Comparison of ENCODE assay signal across 21 cellular contexts in genomic region chr1:87530042-87530441, GRCh38.
DNase-seq lines count a peak whose midpoint lies in the region; ATAC-seq and TF ChIP-seq lines count a peak whose summit lies in the region.
"Had no signal": no experiment of that assay in that cellular context is flagged by ENCODE, and none has a peak within 500 bp of the region (broad histone marks: within the 10 kb centered on the region; RNA-seq: fewer than 3 reads in every experiment).

No MANE protein-coding gene starts in this region.

- no peaks in the 10 kb centered on the region for H3K36me3 Mint-ChIP-seq in MCF 10A (ENCODE audit: insufficient read depth, unreplicated experiment)
- H3K36me3 Mint-ChIP-seq: CD4-positive, CD25-positive, alpha-beta regulatory T cell; CD8-positive, alpha-beta T cell had no signal

- TF ChIP-seq POLR2A in erythroblast (IDR thresholded peaks at IDR 0.05; ENCODE audit: low read length), result no peak

- no peaks in the 10 kb centered on the region for H3K27me3 ChIP-seq in smooth muscle cell (ENCODE audit: low read depth)
- H3K27me3 ChIP-seq: BLaER1 had no signal

- peak; percentile 28 for DNase-seq in DMS53 (lab: John Stamatoyannopoulos, UW)
- DNase-seq in DMS53 treated with DMSO at 0.1 percent for 48 hours (lab: John Stamatoyannopoulos, UW; ENCODE audit: unreplicated experiment), result no peak
- DNase-seq in smooth muscle cell (lab: John Stamatoyannopoulos, UW; ENCODE audit: unreplicated experiment), result no peak
- DNase-seq in HEK293T (ENCODE audit: extremely low spot score), result no peak
- DNase-seq in MCF 10A (ENCODE audit: unreplicated experiment), result no peak
- DNase-seq in erythroblast (lab: John Stamatoyannopoulos, UW), result no peak
- DNase-seq: Caco-2; CD4-positive, CD25-positive, alpha-beta regulatory T cell; CD8-positive, alpha-beta T cell; DMS153; DMS79 treated with DMSO at 0.1 percent for 48 hours; GF-D8; GM23248; H9; HFFc6 had no signal

- no peak overlapping the region for H3K4me3 ChIP-seq in smooth muscle cell
- H3K4me3 ChIP-seq: BLaER1, GM23248 had no signal

- intact Hi-C loops in MCF 10A (cut with micrococcal nuclease), result no loop called here

- WGBS in smooth muscle cell (ENCODE audit: low lambda C conversion rate), result 88% methylated on average over 5 of the region's 5 CpGs

- H3K9ac ChIP-seq in smooth muscle cell (ENCODE audit: low read depth), result no peak overlapping the region
- H3K9ac ChIP-seq: BLaER1, GM23248 had no signal

- no peaks in the 10 kb centered on the region for H3K36me3 ChIP-seq in smooth muscle cell (ENCODE audit: low read depth)
- H3K36me3 ChIP-seq: BLaER1 had no signal

- H3K9me3 Mint-ChIP-seq in MCF 10A (ENCODE audit: unreplicated experiment), result no peaks in the 10 kb centered on the region
- H3K9me3 Mint-ChIP-seq: CD8-positive, alpha-beta T cell had no signal

- H3K4me2 ChIP-seq in smooth muscle cell, result no peak overlapping the region
- H3K4me2 ChIP-seq: BLaER1 had no signal

- no peaks in the 10 kb centered on the region for H3K4me1 Mint-ChIP-seq in MCF 10A (ENCODE audit: insufficient read depth, unreplicated experiment)
- H3K4me1 Mint-ChIP-seq: B cell; CD4-positive, CD25-positive, alpha-beta regulatory T cell had no signal

- peak overlapping the region; percentile 52 for H2AFZ ChIP-seq in smooth muscle cell (ENCODE audit: low read depth)
- H2AFZ ChIP-seq: GM23248 had no signal

- no peaks in the 10 kb centered on the region for H3K4me1 ChIP-seq in smooth muscle cell (ENCODE audit: low read depth)
- H3K4me1 ChIP-seq: BLaER1, Caco-2 had no signal

- peak; percentile 74 for ATAC-seq in esophagus mucosa
- ATAC-seq: CD8-positive, alpha-beta T cell; HCT116 had no signal

- CTCF ChIA-PET in HEK293T (lab: Yijun Ruan, JAX), result no interaction called here
- CTCF ChIA-PET in MCF 10A (lab: Yijun Ruan, JAX), result interaction anchor here (0.7 kb wide), 1 partner anchor 204 kb away, joined by 3 read pairs; no protein-coding TSS in a partner anchor

- no peak overlapping the region for H3K27ac Mint-ChIP-seq in MCF 10A (ENCODE audit: low read depth, unreplicated experiment)
- H3K27ac Mint-ChIP-seq: B cell; CD4-positive, CD25-positive, alpha-beta regulatory T cell; CD8-positive, alpha-beta T cell; H9; HFFc6 had no signal

- H3K4me3 Mint-ChIP-seq in MCF 10A (ENCODE audit: unreplicated experiment), result no peak overlapping the region
- H3K4me3 Mint-ChIP-seq: B cell; CD4-positive, CD25-positive, alpha-beta regulatory T cell; CD8-positive, alpha-beta T cell; H9; HFFc6 had no signal

- no peaks in the 10 kb centered on the region for H4K20me1 ChIP-seq in smooth muscle cell (ENCODE audit: low read depth)
- H4K20me1 ChIP-seq: BLaER1 had no signal

- no TSS peak for BruUV-seq in MCF 10A (replicated peaks; lab: Mats Ljungman, UMichigan)

- POLR2A ChIA-PET in HEK293T (lab: Yijun Ruan, JAX), result no interaction called here
- POLR2A ChIA-PET in MCF 10A (lab: Yijun Ruan, JAX), result interaction anchor here (0.6 kb wide), 1 partner anchor 537 kb away, joined by 3 read pairs; no protein-coding TSS in a partner anchor

- no peak overlapping the region for H3K27ac ChIP-seq in smooth muscle cell (ENCODE audit: low read depth)
- H3K27ac ChIP-seq: 22Rv1, BLaER1, C4-2B, GM23248 had no signal

- H3F3A ChIP-seq in smooth muscle cell (ENCODE audit: low read depth), result no peaks in the 10 kb centered on the region

- no peaks in the 10 kb centered on the region for H3K9me3 ChIP-seq in smooth muscle cell (replicated peaks; ENCODE audit: low read depth)
- H3K9me3 ChIP-seq: BLaER1, Caco-2 had no signal

- no peaks in the 10 kb centered on the region for H3K27me3 Mint-ChIP-seq in MCF 10A (ENCODE audit: insufficient read depth, unreplicated experiment)
- H3K27me3 Mint-ChIP-seq: B cell; CD4-positive, CD25-positive, alpha-beta regulatory T cell had no signal

- TF ChIP-seq CTCF in smooth muscle cell (IDR thresholded peaks at IDR 0.05; ENCODE audit: borderline replicate concordance, insufficient read depth, poor library complexity, severe bottlenecking), result no peak
- no peak for TF ChIP-seq CTCF in MCF 10A (IDR thresholded peaks at IDR 0.05; ENCODE audit: unreplicated experiment)

- no peaks in the 10 kb centered on the region for H3K79me2 ChIP-seq in smooth muscle cell (ENCODE audit: low read depth)

TF ChIP-seq in HEK293T, 16 proteins besides CTCF, POLR2A, EP300 and RAD21:
- no peak for TF ChIP-seq L3MBTL2 (conservative IDR thresholded peaks at IDR 0.05)
- TF ChIP-seq BHLHE40 (IDR thresholded peaks at IDR 0.05; ENCODE audit: borderline replicate concordance), result no peak
- TF ChIP-seq, protein P1, sequence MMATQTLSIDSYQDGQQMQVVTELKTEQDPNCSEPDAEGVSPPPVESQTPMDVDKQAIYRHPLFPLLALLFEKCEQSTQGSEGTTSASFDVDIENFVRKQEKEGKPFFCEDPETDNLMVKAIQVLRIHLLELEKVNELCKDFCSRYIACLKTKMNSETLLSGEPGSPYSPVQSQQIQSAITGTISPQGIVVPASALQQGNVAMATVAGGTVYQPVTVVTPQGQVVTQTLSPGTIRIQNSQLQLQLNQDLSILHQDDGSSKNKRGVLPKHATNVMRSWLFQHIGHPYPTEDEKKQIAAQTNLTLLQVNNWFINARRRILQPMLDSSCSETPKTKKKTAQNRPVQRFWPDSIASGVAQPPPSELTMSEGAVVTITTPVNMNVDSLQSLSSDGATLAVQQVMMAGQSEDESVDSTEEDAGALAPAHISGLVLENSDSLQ (IDR thresholded peaks at IDR 0.05), result no peak
- TF ChIP-seq TARDBP (IDR thresholded peaks at IDR 0.05), result no peak
- no peak for TF ChIP-seq LEF1 (IDR thresholded peaks at IDR 0.05; ENCODE audit: borderline replicate concordance)
- TF ChIP-seq FOXM1 (IDR thresholded peaks at IDR 0.05; ENCODE audit: borderline replicate concordance), result no peak
- TF ChIP-seq CTBP1 (IDR thresholded peaks at IDR 0.05; ENCODE audit: borderline replicate concordance), result no peak
- TF ChIP-seq ELF4 (IDR thresholded peaks at IDR 0.05), result no peak
- TF ChIP-seq FOXK2 (IDR thresholded peaks at IDR 0.05), result no peak
- no peak for TF ChIP-seq SUZ12 (IDR thresholded peaks at IDR 0.05)
- no peak for TF ChIP-seq HDGF (IDR thresholded peaks at IDR 0.05; ENCODE audit: borderline replicate concordance)
- TF ChIP-seq SP1 (IDR thresholded peaks at IDR 0.05), result no peak
- TF ChIP-seq NFRKB (IDR thresholded peaks at IDR 0.05), result no peak
- no peak for TF ChIP-seq ZNF384 (IDR thresholded peaks at IDR 0.05)
- no peak for TF ChIP-seq FOXA1 (IDR thresholded peaks at IDR 0.05)
- TF ChIP-seq ARNT (IDR thresholded peaks at IDR 0.05), result no peak
